Comparison of ENCODE assay signal across 25 cellular contexts in the genomic region with DNA sequence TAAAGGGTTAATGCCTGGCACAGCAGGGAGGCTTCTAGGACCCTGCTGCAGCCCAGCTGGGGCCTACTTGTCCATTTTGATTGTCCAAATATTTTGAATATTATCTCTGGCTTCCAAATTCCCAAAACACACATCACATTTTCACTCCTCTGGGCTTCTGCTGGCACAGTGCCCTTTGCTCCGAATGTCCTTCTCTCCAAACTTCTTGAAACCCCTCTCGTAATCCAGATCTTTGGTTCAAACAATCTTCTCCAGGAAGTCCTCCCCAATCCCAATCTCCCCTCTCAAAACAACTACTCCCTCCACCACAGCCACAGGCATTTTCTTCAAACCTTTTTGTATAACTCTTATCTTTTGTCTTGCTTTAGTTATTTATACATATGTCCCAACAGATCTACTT.
"Had no signal": no experiment of that assay in that cellular context is flagged by ENCODE, and none has a peak within 500 bp of the region (broad histone marks: within the 10 kb centered on the region; RNA-seq: fewer than 3 reads in every experiment).

No MANE protein-coding gene starts in this region.

- H3K9me3 ChIP-seq: breast epithelium, prostate gland, right lobe of liver, transverse colon, vagina had no signal

- DNase-seq: activated CD4-positive, alpha-beta memory T cell treated with anti-CD3 and anti-CD28 coated beads, Interleukin-2, amount 10 ng/mL, durations not matched to agents 7 days and 5 days; activated CD4-positive, alpha-beta T cell treated with anti-CD3 and anti-CD28 coated beads for 48 hours; activated CD4-positive, CD25-positive, alpha-beta regulatory T cell; activated effector memory CD4-positive, alpha-beta T cell treated with Interleukin-2 at 50 U/mL for 16 hours; activated naive CD4-positive, alpha-beta T cell treated with anti-CD3 and anti-CD28 coated beads, Interleukin-2, amount 10 ng/mL, durations not matched to agents 7 days and 5 days; activated naive CD8-positive, alpha-beta T cell treated with anti-CD3 and anti-CD28 coated beads, Interleukin-2, amount 50 U/mL, for 24 hours; activated T-cell treated with anti-CD3 and anti-CD28 coated beads, Interleukin-2, amount 50 U/mL, for 1 hour; aorta; cortex of kidney; effector CD4-positive, alpha-beta T cell; foreskin fibroblast; hypothalamus; midbrain; nephron progenitor cell; right lobe of liver; small intestine; stimulated activated CD4-positive, alpha-beta T cell treated with anti-CD3 and anti-CD28 coated beads, Interleukin-15, amount 100 ng/mL, for 24 hours; stimulated activated CD4-positive, alpha-beta T cell treated with anti-CD3 and anti-CD28 coated beads, Interleukin-2, amount 100 ng/mL, for 48 hours; transverse colon had no signal

- H3K9me3 Mint-ChIP-seq: activated CD4-positive, alpha-beta memory T cell treated with anti-CD3 and anti-CD28 coated beads, Interleukin-2, amount 10 ng/mL, durations not matched to agents 7 days and 5 days; activated naive CD4-positive, alpha-beta T cell treated with anti-CD3 and anti-CD28 coated beads, Interleukin-2, amount 10 ng/mL, durations not matched to agents 7 days and 5 days; activated naive CD8-positive, alpha-beta T cell treated with anti-CD3 and anti-CD28 coated beads, Interleukin-2, amount 50 U/mL, for 24 hours; nephron progenitor cell; stimulated activated naive CD8-positive, alpha-beta T cell treated with anti-CD3 and anti-CD28 coated beads, Interleukin-15, Interleukin-2, amounts not matched to agents 100 ng/mL and 50 ng/mL, for 24 hours; T-helper 2 cell treated with Interferon-gamma antibody and Interleukin-4, amounts not matched to agents 5 μg/mL and 100 μg/mL, for 36 hours had no signal

- H3K36me3 ChIP-seq: breast epithelium, prostate gland, right lobe of liver, transverse colon, vagina had no signal

- H3K27ac Mint-ChIP-seq: activated CD4-positive, alpha-beta memory T cell treated with anti-CD3 and anti-CD28 coated beads, Interleukin-2, amount 10 ng/mL, durations not matched to agents 7 days and 5 days; activated naive CD4-positive, alpha-beta T cell treated with anti-CD3 and anti-CD28 coated beads, Interleukin-2, amount 10 ng/mL, durations not matched to agents 7 days and 5 days; activated naive CD8-positive, alpha-beta T cell treated with anti-CD3 and anti-CD28 coated beads, Interleukin-2, amount 50 U/mL, for 24 hours; nephron progenitor cell; stimulated activated naive CD8-positive, alpha-beta T cell treated with anti-CD3 and anti-CD28 coated beads, Interleukin-15, Interleukin-2, amounts not matched to agents 100 ng/mL and 50 ng/mL, for 24 hours; T-helper 2 cell treated with Interferon-gamma antibody and Interleukin-4, amounts not matched to agents 5 μg/mL and 100 μg/mL, for 36 hours had no signal

- H3K4me3 Mint-ChIP-seq: activated CD4-positive, alpha-beta memory T cell treated with anti-CD3 and anti-CD28 coated beads, Interleukin-2, amount 10 ng/mL, durations not matched to agents 7 days and 5 days; activated naive CD4-positive, alpha-beta T cell treated with anti-CD3 and anti-CD28 coated beads, Interleukin-2, amount 10 ng/mL, durations not matched to agents 7 days and 5 days; activated naive CD8-positive, alpha-beta T cell treated with anti-CD3 and anti-CD28 coated beads, Interleukin-2, amount 50 U/mL, for 24 hours; nephron progenitor cell; stimulated activated naive CD8-positive, alpha-beta T cell treated with anti-CD3 and anti-CD28 coated beads, Interleukin-15, Interleukin-2, amounts not matched to agents 100 ng/mL and 50 ng/mL, for 24 hours; T-helper 2 cell treated with Interferon-gamma antibody and Interleukin-4, amounts not matched to agents 5 μg/mL and 100 μg/mL, for 36 hours had no signal

- ATAC-seq: activated naive CD8-positive, alpha-beta T cell treated with anti-CD3 and anti-CD28 coated beads, Interleukin-2, amount 50 U/mL, for 24 hours; right lobe of liver had no signal

- H3K4me1 Mint-ChIP-seq: activated CD4-positive, alpha-beta memory T cell treated with anti-CD3 and anti-CD28 coated beads, Interleukin-2, amount 10 ng/mL, durations not matched to agents 7 days and 5 days; activated naive CD4-positive, alpha-beta T cell treated with anti-CD3 and anti-CD28 coated beads, Interleukin-2, amount 10 ng/mL, durations not matched to agents 7 days and 5 days; activated naive CD8-positive, alpha-beta T cell treated with anti-CD3 and anti-CD28 coated beads, Interleukin-2, amount 50 U/mL, for 24 hours had no signal

- H3K27me3 Mint-ChIP-seq: stimulated activated naive CD8-positive, alpha-beta T cell treated with anti-CD3 and anti-CD28 coated beads, Interleukin-15, Interleukin-2, amounts not matched to agents 100 ng/mL and 50 ng/mL, for 24 hours had no signal

- H3K4me1 ChIP-seq: prostate gland, right lobe of liver had no signal

- H3K27ac ChIP-seq: breast epithelium, prostate gland, right lobe of liver, transverse colon, vagina had no signal

- H3K27me3 ChIP-seq: breast epithelium, right lobe of liver, transverse colon, vagina had no signal

- H3K36me3 Mint-ChIP-seq: activated naive CD4-positive, alpha-beta T cell treated with anti-CD3 and anti-CD28 coated beads, Interleukin-2, amount 10 ng/mL, durations not matched to agents 7 days and 5 days had no signal

- H3K4me3 ChIP-seq: breast epithelium, lung, prostate gland, right lobe of liver, transverse colon, vagina had no signal
